1 cellular context compared by ENCODE assay signal in genomic region chr6:44217332-44218143, GRCh38.
TF ChIP-seq lines count a peak whose summit lies in the region.

No MANE protein-coding gene starts in this region.

TF ChIP-seq in HepG2, 621 proteins besides CTCF, POLR2A, EP300 and RAD21 (continued from another document and continues in another):
- TF ChIP-seq PRDM15 (CRISPR knock-in tag; IDR thresholded peaks at IDR 0.05) (no peak), SALL2 (CRISPR knock-in tag; IDR thresholded peaks at IDR 0.05) (no peak), LBX2 (CRISPR knock-in tag; IDR thresholded peaks at IDR 0.05; ENCODE audit: borderline replicate concordance) (peak; percentile 55; the same call in 1 of the 2 replicates), ZNF563 (CRISPR knock-in tag; IDR thresholded peaks at IDR 0.05) (no peak; the same call in 1 of the 2 replicates), TOE1 (CRISPR knock-in tag; IDR thresholded peaks at IDR 0.05) (no peak), ZNF720 (CRISPR knock-in tag; IDR thresholded peaks at IDR 0.05) (no peak), ZNF446 (CRISPR knock-in tag; IDR thresholded peaks at IDR 0.05) (no peak), GTF2F1 (IDR thresholded peaks at IDR 0.05; ENCODE audit: low read length) (no peak), MED1 (CRISPR knock-in tag; IDR thresholded peaks at IDR 0.05) (no peak), ZNF280B (CRISPR knock-in tag; IDR thresholded peaks at IDR 0.05; ENCODE audit: borderline replicate concordance) (peak; percentile 85), ZNF225 (CRISPR knock-in tag; IDR thresholded peaks at IDR 0.05) (no peak), ZBTB4 (CRISPR knock-in tag; IDR thresholded peaks at IDR 0.05; ENCODE audit: borderline replicate concordance) (no peak), SOX13 (IDR thresholded peaks at IDR 0.05) (no peak), SOX13 (CRISPR knock-in tag; conservative IDR thresholded peaks at IDR 0.05 in 1 of 2, IDR thresholded peaks at IDR 0.05 in 1 of 2) (no peak), ZC3H13 (CRISPR knock-in tag; IDR thresholded peaks at IDR 0.05) (no peak; the same call in 1 of the 2 replicates), FOXK2 (IDR thresholded peaks at IDR 0.05) (no peak), CREBL2 (CRISPR knock-in tag; IDR thresholded peaks at IDR 0.05; ENCODE audit: borderline replicate concordance) (no peak), SMARCC2 (IDR thresholded peaks at IDR 0.05) (no peak), ZNF484 (CRISPR knock-in tag; IDR thresholded peaks at IDR 0.05; ENCODE audit: borderline replicate concordance, low read depth) (no peak), GTF3A (CRISPR knock-in tag; conservative IDR thresholded peaks at IDR 0.05) (no peak), BCL3 (CRISPR knock-in tag; IDR thresholded peaks at IDR 0.05) (0 out of 2 replicates have a peak, but pooled peaks have one; percentile 47), ZFP36 (IDR thresholded peaks at IDR 0.05; ENCODE audit: borderline replicate concordance, low read depth, low read length, partially characterized antibody) (no peak), SMYD3 (CRISPR knock-in tag; IDR thresholded peaks at IDR 0.05) (no peak; the same call in 1 of the 2 replicates), ZNF670 (CRISPR knock-in tag; IDR thresholded peaks at IDR 0.05; ENCODE audit: borderline replicate concordance) (no peak), RELA (CRISPR knock-in tag; IDR thresholded peaks at IDR 0.05) (no peak), SRSF9 (IDR thresholded peaks at IDR 0.05; ENCODE audit: borderline replicate concordance, insufficient read depth, low read depth, low read length, poor library complexity, severe bottlenecking) (no peak), SSRP1 (CRISPR knock-in tag; IDR thresholded peaks at IDR 0.05) (no peak), JUN (CRISPR knock-in tag; IDR thresholded peaks at IDR 0.05) (no peak), RBFOX2 (IDR thresholded peaks at IDR 0.05; ENCODE audit: low read depth, low read length) (no peak), MBD4 (IDR thresholded peaks at IDR 0.05; ENCODE audit: borderline replicate concordance, low read length) (no peak), FLYWCH1 (CRISPR knock-in tag; IDR thresholded peaks at IDR 0.05) (no peak), SIX1 (CRISPR knock-in tag; IDR thresholded peaks at IDR 0.05; ENCODE audit: borderline replicate concordance) (no peak), ZNF282 (IDR thresholded peaks at IDR 0.05; ENCODE audit: partially characterized antibody) (no peak), ZNF317 (CRISPR knock-in tag; IDR thresholded peaks at IDR 0.05) (0 out of 2 replicates have a peak, but pooled peaks have one; percentile 15), NPAS2 (CRISPR knock-in tag; IDR thresholded peaks at IDR 0.05; ENCODE audit: borderline replicate concordance) (no peak), ZBTB14 (CRISPR knock-in tag; IDR thresholded peaks at IDR 0.05) (no peak), ZNF264 (CRISPR knock-in tag; IDR thresholded peaks at IDR 0.05) (no peak), ZBTB20 (CRISPR knock-in tag; IDR thresholded peaks at IDR 0.05; ENCODE audit: borderline replicate concordance, low read depth) (no peak), TSC22D2 (CRISPR knock-in tag; IDR thresholded peaks at IDR 0.05; ENCODE audit: borderline replicate concordance) (no peak), ZIK1 (CRISPR knock-in tag; IDR thresholded peaks at IDR 0.05; ENCODE audit: borderline replicate concordance, low read depth) (no peak), GLI4 (CRISPR knock-in tag; IDR thresholded peaks at IDR 0.05; ENCODE audit: borderline replicate concordance) (no peak), MAF1 (CRISPR knock-in tag; IDR thresholded peaks at IDR 0.05; ENCODE audit: borderline replicate concordance) (no peak), ZNF589 (CRISPR knock-in tag; conservative IDR thresholded peaks at IDR 0.05) (no peak; the same call in 1 of the 2 replicates), RAD51 (IDR thresholded peaks at IDR 0.05; ENCODE audit: borderline replicate concordance) (no peak), HDAC2 (CRISPR knock-in tag; IDR thresholded peaks at IDR 0.05) (peak; percentile 30; the same call in 1 of the 2 replicates), ZNF777 (CRISPR knock-in tag; IDR thresholded peaks at IDR 0.05) (no peak), SAP130 (CRISPR knock-in tag; IDR thresholded peaks at IDR 0.05; ENCODE audit: low read depth) (peak; percentile 35), ZFP1 (CRISPR knock-in tag; IDR thresholded peaks at IDR 0.05) (no peak), RFX5 (IDR thresholded peaks at IDR 0.05; ENCODE audit: low read depth, low read length) (no peak), ZNF276 (CRISPR knock-in tag; IDR thresholded peaks at IDR 0.05; ENCODE audit: low read depth) (no peak), ATF6 (CRISPR knock-in tag; conservative IDR thresholded peaks at IDR 0.05) (no peak), CCDC6 (CRISPR knock-in tag; IDR thresholded peaks at IDR 0.05) (no peak), SAFB2 (CRISPR knock-in tag; IDR thresholded peaks at IDR 0.05; ENCODE audit: borderline replicate concordance, low read depth) (no peak), DPF2 (CRISPR knock-in tag; IDR thresholded peaks at IDR 0.05; ENCODE audit: borderline replicate concordance, low read depth) (no peak), ZNF558 (CRISPR knock-in tag; IDR thresholded peaks at IDR 0.05; ENCODE audit: borderline replicate concordance) (no peak), RBM39 (IDR thresholded peaks at IDR 0.05; ENCODE audit: low read depth, low read length, poor library complexity, severe bottlenecking) (no peak), ZNF501 (CRISPR knock-in tag; IDR thresholded peaks at IDR 0.05) (peak; percentile 34; the same call in 1 of the 2 replicates)
